ENCODE assay signal across 18 cellular contexts in the genomic region with DNA sequence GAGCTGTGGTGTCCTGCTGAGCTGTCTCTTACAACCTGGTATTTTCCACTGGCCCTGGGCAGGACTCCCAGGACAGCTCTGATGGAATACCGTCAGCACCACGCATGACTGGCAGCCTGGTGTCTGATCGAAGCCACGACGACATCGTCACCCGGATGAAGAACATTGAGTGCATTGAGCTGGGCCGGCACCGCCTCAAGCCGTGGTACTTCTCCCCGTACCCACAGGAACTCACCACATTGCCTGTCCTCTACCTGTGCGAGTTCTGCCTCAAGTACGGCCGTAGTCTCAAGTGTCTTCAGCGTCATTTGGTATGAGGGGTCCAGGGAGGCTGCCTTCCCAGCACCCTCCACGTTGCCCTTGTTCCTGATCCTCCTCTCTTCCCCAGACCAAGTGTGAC. TPM values are rescaled to one million over a fixed set of nuclear protein-coding genes. Genes with fewer than 3 reads are reported as not detected.
A peak's percentile ranks its signal among the peaks of the same experiment; 100 is the strongest.
DNase-seq lines count a peak whose midpoint lies in the region; ATAC-seq, FAIRE-seq and TF ChIP-seq lines count a peak whose summit lies in the region.
"Had no signal": no experiment of that assay in that cellular context is flagged by ENCODE, and none has a peak within 500 bp of the region (broad histone marks: within the 10 kb centered on the region; RNA-seq: fewer than 3 reads in every experiment).

No MANE protein-coding gene starts in this region.

- H3K9me3 ChIP-seq in endothelial cell of umbilical vein (replicated peaks; ENCODE audit: control insufficient read depth, insufficient read depth, low read length): no peaks in the 10 kb centered on the region
- H3K9me3 ChIP-seq in neural progenitor cell (ENCODE audit: low read depth): no peaks in the 10 kb centered on the region
- H3K9me3 ChIP-seq in upper lobe of right lung: no peaks in the 10 kb centered on the region
- H3K9me3 ChIP-seq: suprapubic skin had no signal

- ATAC-seq in activated CD8-positive, alpha-beta memory T cell treated with anti-CD3 and anti-CD28 coated beads, Interleukin-2, amount 10 ng/mL, durations not matched to agents 7 days and 5 days: no peak
- ATAC-seq in T-cell (replicated peaks in 1 of 4) (no peak), upper lobe of right lung (no peak)

- H3K9me1 ChIP-seq in endothelial cell of umbilical vein (replicated peaks; ENCODE audit: control insufficient read depth, extremely low read depth, insufficient read depth, low read length): no peaks in the 10 kb centered on the region

- H4K20me1 ChIP-seq in endothelial cell of umbilical vein (replicated peaks; ENCODE audit: control insufficient read depth, extremely low read depth, insufficient read depth, low read length) (no peaks in the 10 kb centered on the region), neural progenitor cell (ENCODE audit: low read depth) (peaks cover 18% of the 10 kb centered on the region)

- dilution Hi-C loops in endothelial cell of umbilical vein (cut with MboI; ENCODE audit: extremely low pct_ligation_motif_present, low sequenced_read_pairs): no loop called here

- no peak overlapping the region for H3K9ac ChIP-seq in endothelial cell of umbilical vein (replicated peaks; ENCODE audit: extremely low read depth, insufficient read depth, low read length)
- no peak overlapping the region for H3K9ac ChIP-seq in neural progenitor cell

- H3K27ac ChIP-seq in endothelial cell of umbilical vein (ENCODE audit: insufficient read depth, low read depth, low read length) (no peak overlapping the region), neural progenitor cell (no peak overlapping the region), upper lobe of right lung (no peak overlapping the region)
- H3K27ac ChIP-seq: suprapubic skin had no signal

- CTCF ChIA-PET in activated CD8-positive, alpha-beta memory T cell treated with anti-CD3 and anti-CD28 coated beads, Interleukin-2, amount 10 ng/mL, durations not matched to agents 7 days and 5 days (lab: Charles Lee): interaction anchor here (1.7 to 4.4 kb wide), 2 partner anchors 66 to 145 kb away, joined by 3 to 49 read pairs; a partner anchor contains a TSS
- CTCF ChIA-PET in T-cell (lab: Charles Lee): no interaction called here
- CTCF ChIA-PET in endothelial cell of umbilical vein (lab: Charles Lee): interaction anchor here (1.2 kb wide), 1 partner anchor 9 kb away, joined by 3 read pairs; no protein-coding TSS in a partner anchor

- BruUV-seq in endothelial cell of umbilical vein (replicated peaks; lab: Mats Ljungman, UMichigan): no TSS peak

- peaks cover 56% of the 10 kb centered on the region for H3K4me1 Mint-ChIP-seq in activated CD8-positive, alpha-beta memory T cell treated with anti-CD3 and anti-CD28 coated beads, Interleukin-2, amount 10 ng/mL, durations not matched to agents 7 days and 5 days
- H3K4me1 Mint-ChIP-seq in T-cell (peaks cover 46 to 49% (median 48%) of the 10 kb centered on the region in 3 donors), neural progenitor cell (peaks cover 29% of the 10 kb centered on the region)

- TF ChIP-seq POLR2A in endothelial cell of umbilical vein (IDR thresholded peaks at IDR 0.05; ENCODE audit: low read depth, low read length): no peak

- FAIRE-seq in endothelial cell of umbilical vein (lab: Jason Lieb, UNC): no peak
- FAIRE-seq: colon, GM12891, islet of Langerhans had no signal

- no peak for TF ChIP-seq CTCF in endothelial cell of umbilical vein (IDR thresholded peaks at IDR 0.05; ENCODE audit: extremely low read depth in 1 of 2, insufficient read depth in 1 of 2, low read depth in 1 of 2, low read length in 2 of 2)
- TF ChIP-seq CTCF in neural progenitor cell (IDR thresholded peaks at IDR 0.05): no peak
- no peak for TF ChIP-seq CTCF in upper lobe of right lung (IDR thresholded peaks at IDR 0.05)

- H3K4me1 ChIP-seq in endothelial cell of umbilical vein (ENCODE audit: control insufficient read depth, extremely low read depth, insufficient read depth, low read length) (peaks cover 13% of the 10 kb centered on the region), neural progenitor cell (peaks cover 9% of the 10 kb centered on the region), upper lobe of right lung (peaks cover 23% of the 10 kb centered on the region)

- POLR2A ChIA-PET in T-cell (lab: Charles Lee): no interaction called here
- POLR2A ChIA-PET in endothelial cell of umbilical vein (lab: Charles Lee): no interaction called here

- DNase-seq in activated CD8-positive, alpha-beta memory T cell treated with anti-CD3 and anti-CD28 coated beads for 24 hours: peak; percentile 51
- DNase-seq in activated CD8-positive, alpha-beta memory T cell treated with anti-CD3 and anti-CD28 coated beads, Interleukin-2, amount 10 ng/mL, durations not matched to agents 7 days and 5 days: no peak
- DNase-seq in T-cell: no peak
- no peak for DNase-seq in endothelial cell of umbilical vein (ENCODE audit: low read depth, low spot score)
- DNase-seq in neural progenitor cell (ENCODE audit: low spot score): no peak
- DNase-seq in stimulated activated CD8-positive, alpha-beta memory T cell treated with anti-CD3 and anti-CD28 coated beads, Interleukin-4, amount 100 ng/mL, for 48 hours: no peak
- no peak for DNase-seq in glomerular visceral epithelial cell (ENCODE audit: extremely low spot score)
- DNase-seq in upper lobe of right lung: no peak
- DNase-seq: activated gamma-delta T cell treated with Interleukin-2 at 50 U/mL for 16 hours; C1 segment of cervical spinal cord; DMS53; NCI-H1417; NCI-H526; stimulated activated CD4-positive, alpha-beta T cell treated with anti-CD3 and anti-CD28 coated beads, Interleukin-4, amount 100 ng/mL, for 24 hours had no signal

- H3K4me3 ChIP-seq in endothelial cell of umbilical vein (replicated peaks in 1 of 3; ENCODE audit: insufficient read depth in 1 of 3, low read depth in 1 of 3, low read length in 3 of 3): no peak overlapping the region
- H3K4me3 ChIP-seq in neural progenitor cell: no peak overlapping the region
- H3K4me3 ChIP-seq in upper lobe of right lung: no peak overlapping the region
- H3K4me3 ChIP-seq: suprapubic skin had no signal

- peaks cover 10 to 37% of the 10 kb centered on the region in 2 experiments for H3K36me3 ChIP-seq in endothelial cell of umbilical vein (ENCODE audit: control insufficient read depth in 2 of 2, extremely low read depth in 1 of 2, insufficient read depth in 2 of 2, low read length in 2 of 2)
- H3K36me3 ChIP-seq in neural progenitor cell: peaks cover 2% of the 10 kb centered on the region
- H3K36me3 ChIP-seq in upper lobe of right lung: peaks cover 67% of the 10 kb centered on the region

- H3K4me3 Mint-ChIP-seq in activated CD8-positive, alpha-beta memory T cell treated with anti-CD3 and anti-CD28 coated beads, Interleukin-2, amount 10 ng/mL, durations not matched to agents 7 days and 5 days: no peak overlapping the region
- H3K4me3 Mint-ChIP-seq in T-cell: peak overlapping the region in 2 of 3 donors; percentile 7 to 49
- peak overlapping the region; percentile 63 for H3K4me3 Mint-ChIP-seq in neural progenitor cell

- H3K4me2 ChIP-seq in endothelial cell of umbilical vein (ENCODE audit: insufficient read depth, low read length) (no peak overlapping the region), neural progenitor cell (no peak overlapping the region)

- intact Hi-C loops in endothelial cell of umbilical vein (cut with micrococcal nuclease): no loop called here
- intact Hi-C loops in upper lobe of right lung (cut with DNase I): loop anchor here (10.0 kb wide), 1 partner anchor 100 kb away; no protein-coding TSS in a partner anchor

- H3K27me3 ChIP-seq in endothelial cell of umbilical vein (ENCODE audit: control insufficient read depth in 2 of 2, insufficient read depth in 2 of 2, low read length in 2 of 2): no peaks in the 10 kb centered on the region
- no peaks in the 10 kb centered on the region for H3K27me3 ChIP-seq in neural progenitor cell
- H3K27me3 ChIP-seq in upper lobe of right lung: no peaks in the 10 kb centered on the region
- H3K27me3 ChIP-seq: suprapubic skin had no signal

- H3K79me2 ChIP-seq in endothelial cell of umbilical vein (ENCODE audit: control insufficient read depth, insufficient read depth, low read length) (peaks cover 14% of the 10 kb centered on the region), neural progenitor cell (ENCODE audit: low read depth) (peaks cover 22% of the 10 kb centered on the region)

- no peaks in the 10 kb centered on the region for H3K9me3 Mint-ChIP-seq in activated CD8-positive, alpha-beta memory T cell treated with anti-CD3 and anti-CD28 coated beads, Interleukin-2, amount 10 ng/mL, durations not matched to agents 7 days and 5 days (ENCODE audit: low read depth)
- H3K9me3 Mint-ChIP-seq in T-cell (no peaks in the 10 kb centered on the region), neural progenitor cell (no peaks in the 10 kb centered on the region)

- peaks cover 14% of the 10 kb centered on the region for H3F3A ChIP-seq in neural progenitor cell (ENCODE audit: low read depth)

- peaks cover 48% of the 10 kb centered on the region for H3K36me3 Mint-ChIP-seq in activated CD8-positive, alpha-beta memory T cell treated with anti-CD3 and anti-CD28 coated beads, Interleukin-2, amount 10 ng/mL, durations not matched to agents 7 days and 5 days
- H3K36me3 Mint-ChIP-seq in T-cell (peaks cover 43% of the 10 kb centered on the region), neural progenitor cell (peaks cover 33% of the 10 kb centered on the region)

- H3K27me3 Mint-ChIP-seq in activated CD8-positive, alpha-beta memory T cell treated with anti-CD3 and anti-CD28 coated beads, Interleukin-2, amount 10 ng/mL, durations not matched to agents 7 days and 5 days: no peaks in the 10 kb centered on the region
- H3K27me3 Mint-ChIP-seq in T-cell (no peaks in the 10 kb centered on the region), neural progenitor cell (ENCODE audit: insufficient read depth, low read depth) (peaks cover 10% of the 10 kb centered on the region)

- H3K27ac Mint-ChIP-seq in activated CD8-positive, alpha-beta memory T cell treated with anti-CD3 and anti-CD28 coated beads, Interleukin-2, amount 10 ng/mL, durations not matched to agents 7 days and 5 days: no peak overlapping the region
- H3K27ac Mint-ChIP-seq in T-cell (peak overlapping the region in 1 of 2 donors; percentile 28), neural progenitor cell (no peak overlapping the region)

- no peak overlapping the region for H2AFZ ChIP-seq in endothelial cell of umbilical vein (ENCODE audit: low read depth, low read length)
- H2AFZ ChIP-seq in neural progenitor cell (replicated peaks): no peak overlapping the region

RNA-seq across cellular contexts. Expression of a gene that starts 2.4 kb away (rescaled TPM):
- total RNA-seq in activated CD8-positive, alpha-beta memory T cell treated with anti-CD3 and anti-CD28 coated beads, Interleukin-2, amount 10 ng/mL, durations not matched to agents 7 days and 5 days: 10 to 100 TPM; 62.0 to 69.8 TPM
- total RNA-seq in T-cell: 100 to 1,000 TPM in 4 of 5 donors, 10 to 100 TPM in 1; 99.9 to 111 (median 104) TPM
- total RNA-seq in endothelial cell of umbilical vein: 48.8 and 50.2 TPM in 2 replicates
- polyA plus RNA-seq in endothelial cell of umbilical vein: 31.4 and 35.8 TPM in 2 replicates
- polyA plus RNA-seq in endothelial cell of umbilical vein (2011; cell fraction: cytosol; rRNA removed): 32.1 and 34.3 TPM in 2 replicates
- 66.6 and 85.2 TPM in 2 replicates for polyA plus RNA-seq in endothelial cell of umbilical vein (2011; cell fraction: nucleus; rRNA removed)
- 22.8 and 28.2 TPM in 2 replicates for polyA plus RNA-seq in endothelial cell of umbilical vein (2012)
- 55.9 and 86.6 TPM in 2 replicates for polyA minus RNA-seq in endothelial cell of umbilical vein
- 41.8 TPM for polyA minus RNA-seq in endothelial cell of umbilical vein (2011; cell fraction: cytosol; rRNA and poly(A)+ RNA removed)
- 46.8 and 48.1 TPM in 2 replicates for polyA minus RNA-seq in endothelial cell of umbilical vein (2011; cell fraction: nucleus; rRNA and poly(A)+ RNA removed)
- total RNA-seq in neural progenitor cell (ENCODE audit: low replicate concordance): 21.0 and 41.7 TPM in 2 replicates
- 77.5 TPM for total RNA-seq in upper lobe of right lung

RNA-seq across cellular contexts. Expression of a gene that starts 6.2 kb away (rescaled TPM):
- 100 to 1,000 TPM in 1 of 2 experiments, 10 to 100 TPM in 1; 90.5 to 109 TPM for total RNA-seq in activated CD8-positive, alpha-beta memory T cell treated with anti-CD3 and anti-CD28 coated beads, Interleukin-2, amount 10 ng/mL, durations not matched to agents 7 days and 5 days
- 10 to 100 TPM; 35.8 to 77.4 (median 70.7) TPM for total RNA-seq in T-cell
- 46.4 and 62.0 TPM in 2 replicates for total RNA-seq in endothelial cell of umbilical vein
- 110 and 113 TPM in 2 replicates for polyA plus RNA-seq in endothelial cell of umbilical vein
- 57.1 and 72.8 TPM in 2 replicates for polyA plus RNA-seq in endothelial cell of umbilical vein (2011; cell fraction: cytosol; rRNA removed)
- 51.1 and 56.5 TPM in 2 replicates for polyA plus RNA-seq in endothelial cell of umbilical vein (2011; cell fraction: nucleus; rRNA removed)
- 34.9 and 40.6 TPM in 2 replicates for polyA plus RNA-seq in endothelial cell of umbilical vein (2012)
- polyA minus RNA-seq in endothelial cell of umbilical vein: 11.2 and 12.8 TPM in 2 replicates
- 66.3 TPM for polyA minus RNA-seq in endothelial cell of umbilical vein (2011; cell fraction: cytosol; rRNA and poly(A)+ RNA removed)
- polyA minus RNA-seq in endothelial cell of umbilical vein (2011; cell fraction: nucleus; rRNA and poly(A)+ RNA removed): 12.2 and 13.6 TPM in 2 replicates
- total RNA-seq in neural progenitor cell (ENCODE audit: low replicate concordance): 23.4 and 53.3 TPM in 2 replicates
- total RNA-seq in upper lobe of right lung: 42.5 TPM

RNA-seq across cellular contexts. Expression of a gene that starts 51.7 kb away (rescaled TPM):
- 10 to 100 TPM; 81.3 to 82.0 TPM for total RNA-seq in activated CD8-positive, alpha-beta memory T cell treated with anti-CD3 and anti-CD28 coated beads, Interleukin-2, amount 10 ng/mL, durations not matched to agents 7 days and 5 days
- total RNA-seq in T-cell (100 to 1,000 TPM; 155 to 302 (median 172) TPM), endothelial cell of umbilical vein (105 and 106 TPM in 2 replicates), neural progenitor cell (ENCODE audit: low replicate concordance) (11.0 and 14.7 TPM in 2 replicates), upper lobe of right lung (68.2 TPM)
- 78.7 and 89.5 TPM in 2 replicates for polyA plus RNA-seq in endothelial cell of umbilical vein
- polyA plus RNA-seq in endothelial cell of umbilical vein (2011; cell fraction: cytosol; rRNA removed): 53.2 and 65.2 TPM in 2 replicates
- 150 and 181 TPM in 2 replicates for polyA plus RNA-seq in endothelial cell of umbilical vein (2011; cell fraction: nucleus; rRNA removed)
- 89.6 and 100 TPM in 2 replicates for polyA plus RNA-seq in endothelial cell of umbilical vein (2012)
- 45.7 and 70.9 TPM in 2 replicates for polyA minus RNA-seq in endothelial cell of umbilical vein
- 35.8 TPM for polyA minus RNA-seq in endothelial cell of umbilical vein (2011; cell fraction: cytosol; rRNA and poly(A)+ RNA removed)
- 66.0 and 73.1 TPM in 2 replicates for polyA minus RNA-seq in endothelial cell of umbilical vein (2011; cell fraction: nucleus; rRNA and poly(A)+ RNA removed)

Comparison
In these comparisons a context has a peak if more than half of its experiments do, and no peak if none do; other contexts are left out.
1. CTCF ChIA-PET loops: an anchor here in activated CD8-positive, alpha-beta memory T cell treated with anti-CD3 and anti-CD28 coated beads, Interleukin-2, amount 10 ng/mL, durations not matched to agents 7 days and 5 days (1.7 to 4.4 kb wide) and endothelial cell of umbilical vein (1.2 kb wide); none called in T-cell.